ENCODE assay signal across 18 cellular contexts in the genomic region with DNA sequence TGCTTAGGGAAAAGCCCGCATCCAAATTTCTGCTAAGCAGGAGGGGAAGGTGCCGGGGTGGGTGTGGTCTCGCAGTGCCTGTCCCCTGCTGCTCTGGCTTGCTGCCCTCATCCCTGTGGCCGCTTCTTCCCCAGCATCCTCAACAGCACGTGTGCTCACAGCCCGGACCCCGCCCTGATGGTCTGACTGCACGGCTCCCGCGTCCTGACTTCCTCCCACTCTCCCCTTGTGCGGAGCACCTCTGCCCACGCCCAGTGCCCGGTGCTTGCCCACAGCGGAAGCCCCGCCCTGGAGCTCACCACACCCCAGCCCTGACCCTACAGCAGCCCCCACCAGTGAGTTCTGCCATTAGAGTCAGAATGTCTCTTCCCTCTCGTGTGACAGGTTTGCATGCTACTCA.
"Had no signal": no experiment of that assay in that cellular context is flagged by ENCODE, and none has a peak within 500 bp of the region (broad histone marks: within the 10 kb centered on the region; RNA-seq: fewer than 3 reads in every experiment).

No MANE protein-coding gene starts in this region.

- H3K9me3 Mint-ChIP-seq: activated naive CD4-positive, alpha-beta T cell treated with anti-CD3 and anti-CD28 coated beads, Interleukin-2, amount 50 U/mL, for 72 hours; activated T-helper 1 cell treated with anti-CD3 and anti-CD28 coated beads, Interleukin-12 subunit alpha, Interleukin-12 subunit beta, Interleukin-2, Interleukin-4 antibody, amounts not matched to agents 30 ng/mL and 10 ng/mL and 1 ng/mL, durations not matched to agents 14 hours and 24 hours and 36 hours; dendritic cell treated with granulocyte-macrophage colony-stimulating factor and Interleukin-4, amounts not matched to agents 40 ng/mL and 50 ng/mL, for 4 days; natural killer cell; T-helper 1 cell treated with Interleukin-12 subunit alpha and Interleukin-12 subunit beta and Interleukin-4 antibody, amounts not matched to agents 30 μg/mL and 1 μg/mL, for 36 hours had no signal

- H3K4me3 Mint-ChIP-seq: activated T-helper 1 cell treated with anti-CD3 and anti-CD28 coated beads, Interleukin-12 subunit alpha, Interleukin-12 subunit beta, Interleukin-2, Interleukin-4 antibody, amounts not matched to agents 30 ng/mL and 10 ng/mL and 1 ng/mL, durations not matched to agents 14 hours and 24 hours and 36 hours; dendritic cell treated with granulocyte-macrophage colony-stimulating factor and Interleukin-4, amounts not matched to agents 40 ng/mL and 50 ng/mL, for 4 days; natural killer cell; T-helper 1 cell treated with Interleukin-12 subunit alpha and Interleukin-12 subunit beta and Interleukin-4 antibody, amounts not matched to agents 30 μg/mL and 1 μg/mL, for 36 hours had no signal

- H3K27me3 ChIP-seq: adrenal gland, pancreas had no signal

- H3K27ac Mint-ChIP-seq: activated naive CD4-positive, alpha-beta T cell treated with anti-CD3 and anti-CD28 coated beads, Interleukin-2, amount 50 U/mL, for 72 hours; activated T-helper 1 cell treated with anti-CD3 and anti-CD28 coated beads, Interleukin-12 subunit alpha, Interleukin-12 subunit beta, Interleukin-2, Interleukin-4 antibody, amounts not matched to agents 30 ng/mL and 10 ng/mL and 1 ng/mL, durations not matched to agents 14 hours and 24 hours and 36 hours; dendritic cell treated with granulocyte-macrophage colony-stimulating factor and Interleukin-4, amounts not matched to agents 40 ng/mL and 50 ng/mL, for 4 days; natural killer cell; T-helper 1 cell treated with Interleukin-12 subunit alpha and Interleukin-12 subunit beta and Interleukin-4 antibody, amounts not matched to agents 30 μg/mL and 1 μg/mL, for 36 hours had no signal

- H3K9me3 ChIP-seq: adrenal gland, lower lobe of right lung, neutrophil, pancreas had no signal

- H3K36me3 Mint-ChIP-seq: activated naive CD4-positive, alpha-beta T cell treated with anti-CD3 and anti-CD28 coated beads, Interleukin-2, amount 50 U/mL, for 72 hours; natural killer cell had no signal

- H3K27ac ChIP-seq: adrenal gland, lower lobe of right lung, neutrophil, pancreas, WERI-Rb-1 had no signal

- H3K4me1 ChIP-seq: pancreas had no signal

- H3K36me3 ChIP-seq: adrenal gland, lower lobe of right lung, neutrophil, pancreas, WERI-Rb-1 had no signal

- H3K4me3 ChIP-seq: adrenal gland, lower lobe of right lung, pancreas, smooth muscle cell had no signal

- DNase-seq: activated CD4-positive, alpha-beta T cell treated with anti-CD3 and anti-CD28 coated beads for 1 hour; activated gamma-delta T cell treated with Interleukin-2 at 50 U/mL for 16 hours; activated T-cell treated with anti-CD3 and anti-CD28 coated beads for 4 hours; adrenal gland; foreskin fibroblast; left colon; lower lobe of right lung; natural killer cell; stimulated activated CD4-positive, alpha-beta T cell treated with anti-CD3 and anti-CD28 coated beads, Interleukin-4, amount 100 ng/mL, for 4 hours; stimulated activated naive CD4-positive, alpha-beta T cell; WERI-Rb-1 had no signal

- ATAC-seq: activated naive CD4-positive, alpha-beta T cell treated with anti-CD3 and anti-CD28 coated beads, Interleukin-2, amount 50 U/mL, for 72 hours; left colon; lower lobe of right lung; natural killer cell; pancreas had no signal
